In genomic region chr15:74959643-74959939, GRCh38 we compare ENCODE assay signal across 17 cellular contexts. TPM values are rescaled to one million over a fixed set of nuclear protein-coding genes. Genes with fewer than 3 reads are reported as not detected.
DNase-seq lines count a peak whose midpoint lies in the region; ATAC-seq and TF ChIP-seq lines count a peak whose summit lies in the region.
"Had no signal": no experiment of that assay in that cellular context is flagged by ENCODE, and none has a peak within 500 bp of the region (broad histone marks: within the 10 kb centered on the region; RNA-seq: fewer than 3 reads in every experiment).

No MANE protein-coding gene starts in this region.

- no peaks in the 10 kb centered on the region for H3K36me3 Mint-ChIP-seq in glutamatergic neuron (ENCODE audit: unreplicated experiment)
- H3K36me3 Mint-ChIP-seq in activated T-helper 1 cell treated with anti-CD3 and anti-CD28 coated beads, Interleukin-12 subunit alpha, Interleukin-12 subunit beta, Interleukin-2, Interleukin-4 antibody, amounts not matched to agents 30 ng/mL and 10 ng/mL and 1 ng/mL, durations not matched to agents 14 hours and 24 hours and 36 hours (ENCODE audit: low read depth): peaks cover 2% of the 10 kb centered on the region

- in situ Hi-C loops in GM23248 (cut with MboI): no loop called here

- peak overlapping the region; percentile 94; the same call in 1 of the 2 replicates for H2AFZ ChIP-seq in GM23248

- no peaks in the 10 kb centered on the region for H4K20me1 ChIP-seq in GM23248 (ENCODE audit: insufficient read depth)

- H3K27me3 Mint-ChIP-seq in glutamatergic neuron (ENCODE audit: unreplicated experiment): peaks cover 15% of the 10 kb centered on the region
- H3K27me3 Mint-ChIP-seq in activated T-helper 1 cell treated with anti-CD3 and anti-CD28 coated beads, Interleukin-12 subunit alpha, Interleukin-12 subunit beta, Interleukin-2, Interleukin-4 antibody, amounts not matched to agents 30 ng/mL and 10 ng/mL and 1 ng/mL, durations not matched to agents 14 hours and 24 hours and 36 hours (ENCODE audit: insufficient read depth): peaks cover 52% of the 10 kb centered on the region

- H3K9me3 ChIP-seq in GM23248 (ENCODE audit: low read depth): no peaks in the 10 kb centered on the region
- no peaks in the 10 kb centered on the region for H3K9me3 ChIP-seq in NT2/D1 (ENCODE audit: insufficient read depth, low read length)

- no peak overlapping the region for H3K4me2 ChIP-seq in GM23248 (ENCODE audit: unreplicated experiment)

- H3K79me2 ChIP-seq in GM23248 (ENCODE audit: insufficient read depth): no peaks in the 10 kb centered on the region

- H3K27ac ChIP-seq in GM23248: no peak overlapping the region
- H3K27ac ChIP-seq: RWPE1 had no signal

- H3K9me2 ChIP-seq in GM23248 (ENCODE audit: insufficient read depth): no peaks in the 10 kb centered on the region

- TF ChIP-seq CTCF in glutamatergic neuron (IDR thresholded peaks at IDR 0.05; ENCODE audit: partially characterized antibody, unreplicated experiment): no peak

- no peak for DNase-seq in GM23248
- no peak for DNase-seq in NT2/D1 (ENCODE audit: low read depth, low spot score)
- no peak for DNase-seq in glutamatergic neuron
- no peak for DNase-seq in skeletal muscle cell (ENCODE audit: low read depth)
- no peak for DNase-seq in activated T-helper 1 cell treated with anti-CD3 and anti-CD28 coated beads, Interleukin-12 subunit alpha, Interleukin-12 subunit beta, Interleukin-2, Interleukin-4 antibody, amounts not matched to agents 30 ng/mL and 10 ng/mL and 1 ng/mL, durations not matched to agents 14 hours and 24 hours and 36 hours (ENCODE audit: low spot score)
- no peak for DNase-seq in T-helper 2 cell
- DNase-seq: activated naive CD8-positive, alpha-beta T cell treated with anti-CD3 and anti-CD28 coated beads for 36 hours; DMS79 treated with DMSO at 0.1 percent for 48 hours; MV-4-11; naive thymus-derived CD4-positive, alpha-beta T cell; stimulated activated CD4-positive, alpha-beta T cell treated with anti-CD3 and anti-CD28 coated beads, Interleukin-2, amount 100 ng/mL, for 48 hours; stimulated activated CD8-positive, alpha-beta memory T cell treated with anti-CD3 and anti-CD28 coated beads, Interleukin-4, amount 100 ng/mL, for 48 hours had no signal

- no peak for ATAC-seq in GM21528 (IDR thresholded peaks at IDR 0.05; ENCODE audit: low FRiP score, unreplicated experiment)
- ATAC-seq: activated CD4-positive, CD25-positive, alpha-beta regulatory T cell treated with anti-CD3 and anti-CD28 coated beads, Interleukin-2, amount 50 U/mL, for 24 hours; esophagus mucosa; naive thymus-derived CD4-positive, alpha-beta T cell; sciatic nerve had no signal

- H3F3A ChIP-seq in GM23248 (ENCODE audit: insufficient read depth): no peaks in the 10 kb centered on the region

- no peaks in the 10 kb centered on the region for H3K36me3 ChIP-seq in GM23248 (ENCODE audit: low read depth)
- no peaks in the 10 kb centered on the region for H3K36me3 ChIP-seq in NT2/D1 (ENCODE audit: insufficient read depth, insufficient read length, low read length)

- H3K4me1 Mint-ChIP-seq in glutamatergic neuron (ENCODE audit: low read depth, unreplicated experiment): peaks cover 26% of the 10 kb centered on the region
- H3K4me1 Mint-ChIP-seq in activated T-helper 1 cell treated with anti-CD3 and anti-CD28 coated beads, Interleukin-12 subunit alpha, Interleukin-12 subunit beta, Interleukin-2, Interleukin-4 antibody, amounts not matched to agents 30 ng/mL and 10 ng/mL and 1 ng/mL, durations not matched to agents 14 hours and 24 hours and 36 hours (ENCODE audit: low read depth): peaks cover 36% of the 10 kb centered on the region

- peaks cover 4% of the 10 kb centered on the region; the same call in 1 of the 2 replicates for H3K4me1 ChIP-seq in GM23248 (ENCODE audit: insufficient read depth)
- peaks cover 8% of the 10 kb centered on the region for H3K4me1 ChIP-seq in NT2/D1 (ENCODE audit: insufficient read depth, insufficient read length)

- intact Hi-C loops in activated T-helper 1 cell treated with anti-CD3 and anti-CD28 coated beads, Interleukin-12 subunit alpha, Interleukin-12 subunit beta, Interleukin-2, Interleukin-4 antibody, amounts not matched to agents 30 ng/mL and 10 ng/mL and 1 ng/mL, durations not matched to agents 14 hours and 24 hours and 36 hours (cut with micrococcal nuclease): no loop called here

- H3K9me3 Mint-ChIP-seq in glutamatergic neuron (ENCODE audit: unreplicated experiment): peaks cover 2% of the 10 kb centered on the region
- no peaks in the 10 kb centered on the region for H3K9me3 Mint-ChIP-seq in activated T-helper 1 cell treated with anti-CD3 and anti-CD28 coated beads, Interleukin-12 subunit alpha, Interleukin-12 subunit beta, Interleukin-2, Interleukin-4 antibody, amounts not matched to agents 30 ng/mL and 10 ng/mL and 1 ng/mL, durations not matched to agents 14 hours and 24 hours and 36 hours
- H3K9me3 Mint-ChIP-seq: activated naive CD8-positive, alpha-beta T cell treated with anti-CD3 and anti-CD28 coated beads for 36 hours had no signal

- 15 to 23% methylated on average over 2 to 4 of the region's 4 CpGs for WGBS in GM23248 (ENCODE audit: low coverage in 1 of 2, low lambda C conversion rate in 2 of 2, missing lambda C conversion rate in 2 of 2), 2 experiments

- H3K27ac Mint-ChIP-seq in glutamatergic neuron (ENCODE audit: unreplicated experiment): peak overlapping the region; percentile 34
- no peak overlapping the region for H3K27ac Mint-ChIP-seq in activated T-helper 1 cell treated with anti-CD3 and anti-CD28 coated beads, Interleukin-12 subunit alpha, Interleukin-12 subunit beta, Interleukin-2, Interleukin-4 antibody, amounts not matched to agents 30 ng/mL and 10 ng/mL and 1 ng/mL, durations not matched to agents 14 hours and 24 hours and 36 hours
- H3K27ac Mint-ChIP-seq: activated naive CD8-positive, alpha-beta T cell treated with anti-CD3 and anti-CD28 coated beads for 36 hours; naive thymus-derived CD4-positive, alpha-beta T cell had no signal

- H3K27me3 ChIP-seq in GM23248 (replicated peaks; ENCODE audit: insufficient read depth) (0 out of 2 replicates have a peak, but pooled peaks cover 3% of the 10 kb centered on the region), NT2/D1 (ENCODE audit: insufficient read depth, insufficient read length) (peaks cover 55% of the 10 kb centered on the region)

- H3K4me3 Mint-ChIP-seq in glutamatergic neuron (ENCODE audit: unreplicated experiment): no peak overlapping the region
- H3K4me3 Mint-ChIP-seq in activated T-helper 1 cell treated with anti-CD3 and anti-CD28 coated beads, Interleukin-12 subunit alpha, Interleukin-12 subunit beta, Interleukin-2, Interleukin-4 antibody, amounts not matched to agents 30 ng/mL and 10 ng/mL and 1 ng/mL, durations not matched to agents 14 hours and 24 hours and 36 hours: no peak overlapping the region

- H3K4me3 ChIP-seq in GM23248 (no peak overlapping the region), NT2/D1 (ENCODE audit: insufficient read length, low read depth) (peak overlapping the region; percentile 12), skeletal muscle cell (ENCODE audit: low read depth, low read length) (peak overlapping the region; percentile 56)

- no peak overlapping the region for H3K9ac ChIP-seq in GM23248
- no peak overlapping the region for H3K9ac ChIP-seq in NT2/D1 (ENCODE audit: insufficient read length, low read depth)

RNA-seq across cellular contexts. Expression of gene RPP25, which starts 3.0 kb away (rescaled TPM):
- 4.0 and 4.5 TPM in 2 replicates for total RNA-seq in GM23248 (2014; rRNA removed; shearing (Covaris generic))
- polyA plus RNA-seq in GM23248 (2016; fragmentation: Nextera tagmentation; extraction: Ambion mirVana): 3.4 and 3.6 TPM in 2 replicates
- 2.3 TPM for total RNA-seq in glutamatergic neuron (ENCODE audit: unreplicated experiment)
- 13.3 and 15.3 TPM in 2 replicates for total RNA-seq in activated T-helper 1 cell treated with anti-CD3 and anti-CD28 coated beads, Interleukin-12 subunit alpha, Interleukin-12 subunit beta, Interleukin-2, Interleukin-4 antibody, amounts not matched to agents 30 ng/mL and 10 ng/mL and 1 ng/mL, durations not matched to agents 14 hours and 24 hours and 36 hours

RNA-seq across cellular contexts. Expression of gene COX5A, which starts 21.7 kb away (rescaled TPM):
- 48.2 and 65.3 TPM in 2 replicates for total RNA-seq in GM23248 (2014; rRNA removed; shearing (Covaris generic))
- polyA plus RNA-seq in GM23248 (2016; fragmentation: Nextera tagmentation; extraction: Ambion mirVana): 315 and 321 TPM in 2 replicates
- total RNA-seq in glutamatergic neuron (ENCODE audit: unreplicated experiment): 219 TPM
- total RNA-seq in activated T-helper 1 cell treated with anti-CD3 and anti-CD28 coated beads, Interleukin-12 subunit alpha, Interleukin-12 subunit beta, Interleukin-2, Interleukin-4 antibody, amounts not matched to agents 30 ng/mL and 10 ng/mL and 1 ng/mL, durations not matched to agents 14 hours and 24 hours and 36 hours: 273 and 290 TPM in 2 replicates

RNA-seq across cellular contexts. Expression of gene SCAMP5, which starts 35.8 kb away (rescaled TPM):
- 1.0 and 4.0 TPM in 2 replicates for total RNA-seq in GM23248 (2014; rRNA removed; shearing (Covaris generic))
- polyA plus RNA-seq in GM23248 (2016; fragmentation: Nextera tagmentation; extraction: Ambion mirVana): 0.23 TPM in 1 of 2 replicates, not detected in the other
- total RNA-seq in glutamatergic neuron (ENCODE audit: unreplicated experiment): 164 TPM
- 2.0 and 3.5 TPM in 2 replicates for total RNA-seq in activated T-helper 1 cell treated with anti-CD3 and anti-CD28 coated beads, Interleukin-12 subunit alpha, Interleukin-12 subunit beta, Interleukin-2, Interleukin-4 antibody, amounts not matched to agents 30 ng/mL and 10 ng/mL and 1 ng/mL, durations not matched to agents 14 hours and 24 hours and 36 hours

RNA-seq across cellular contexts. Expression of gene FAM219B, which starts 52.9 kb away (rescaled TPM):
- total RNA-seq in GM23248 (2014; rRNA removed; shearing (Covaris generic)): 64.1 and 78.6 TPM in 2 replicates
- 38.1 and 39.6 TPM in 2 replicates for polyA plus RNA-seq in GM23248 (2016; fragmentation: Nextera tagmentation; extraction: Ambion mirVana)
- total RNA-seq in glutamatergic neuron (ENCODE audit: unreplicated experiment): 171 TPM
- 72.6 and 73.2 TPM in 2 replicates for total RNA-seq in activated T-helper 1 cell treated with anti-CD3 and anti-CD28 coated beads, Interleukin-12 subunit alpha, Interleukin-12 subunit beta, Interleukin-2, Interleukin-4 antibody, amounts not matched to agents 30 ng/mL and 10 ng/mL and 1 ng/mL, durations not matched to agents 14 hours and 24 hours and 36 hours

Comparison
In these comparisons a context has a peak if more than half of its experiments do, and no peak if none do; other contexts are left out.
1. RNA of gene SCAMP5, which starts 35.8 kb away (total RNA-seq): 164 TPM in glutamatergic neuron (single experiment); 1.0 to 4.0 TPM in GM23248 and 2.0 to 3.5 TPM in activated T-helper 1 cell treated with anti-CD3 and anti-CD28 coated beads, Interleukin-12 subunit alpha, Interleukin-12 subunit beta, Interleukin-2, Interleukin-4 antibody, amounts not matched to agents 30 ng/mL and 10 ng/mL and 1 ng/mL, durations not matched to agents 14 hours and 24 hours and 36 hours; every median in the first group is over 10 times any median in the second.